1 cellular context compared by ENCODE assay signal in the genomic region with DNA sequence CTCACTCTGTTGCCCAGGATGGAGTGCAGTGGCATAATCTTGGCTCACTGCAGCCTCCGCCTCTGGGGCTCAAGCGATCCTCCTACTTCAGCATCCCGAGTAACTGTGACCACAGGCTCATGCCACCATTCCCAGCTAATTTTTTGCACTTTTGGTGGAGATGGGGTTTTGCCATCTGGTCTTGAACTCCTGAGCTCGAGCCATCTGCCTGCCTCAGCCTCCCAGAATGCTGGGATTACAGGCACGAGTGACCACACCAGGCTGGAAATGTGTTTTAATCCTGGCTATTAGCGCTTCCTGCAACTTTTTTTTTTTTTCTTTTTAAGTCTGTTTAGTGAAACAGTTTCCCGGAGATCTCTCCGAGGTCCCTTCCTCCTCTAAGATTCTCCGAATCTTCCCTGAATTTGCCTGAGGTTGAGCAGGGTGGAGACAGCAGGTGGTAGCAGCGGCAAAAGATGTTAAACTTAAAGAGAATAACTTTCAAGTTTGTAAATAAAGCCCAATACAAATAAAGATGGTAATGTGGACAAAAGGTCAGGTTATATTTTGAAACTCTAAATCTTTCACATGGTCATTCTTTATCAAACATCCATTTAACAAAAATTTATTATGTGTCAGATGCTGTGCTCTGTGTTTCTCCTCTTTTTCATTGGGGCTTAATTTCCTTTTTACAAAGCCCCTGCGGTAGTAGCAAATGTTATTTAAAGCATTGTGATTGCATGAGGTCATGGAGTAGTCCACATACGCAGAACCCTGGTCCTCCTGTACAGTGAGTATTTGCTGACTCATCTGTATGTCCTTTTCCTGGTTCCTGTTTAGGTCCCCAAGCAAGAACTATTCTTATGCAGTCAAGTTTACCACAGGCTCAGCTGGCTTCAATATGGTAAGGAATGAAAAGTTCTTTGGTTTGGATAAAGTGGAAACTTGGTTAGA.
TF ChIP-seq lines count a peak whose summit lies in the region.

No MANE protein-coding gene starts in this region.

TF ChIP-seq in K562, 482 proteins besides CTCF, POLR2A, EP300 and RAD21 (continued from another document and continues in another):
- TF ChIP-seq NCOA4 (IDR thresholded peaks at IDR 0.05; ENCODE audit: partially characterized antibody), result no peak
- peak; percentile 59; the same call in 1 of the 2 replicates for TF ChIP-seq NCOA1 (IDR thresholded peaks at IDR 0.05; ENCODE audit: low read depth)
- TF ChIP-seq JUN (IDR thresholded peaks at IDR 0.05; ENCODE audit: borderline replicate concordance, low read depth, low read length), result peak; percentile 93
- TF ChIP-seq JUN (CRISPR knock-in tag; IDR thresholded peaks at IDR 0.05; ENCODE audit: borderline replicate concordance), result peak; percentile 45; the same call in 1 of the 2 replicates
- TF ChIP-seq, protein P1, sequence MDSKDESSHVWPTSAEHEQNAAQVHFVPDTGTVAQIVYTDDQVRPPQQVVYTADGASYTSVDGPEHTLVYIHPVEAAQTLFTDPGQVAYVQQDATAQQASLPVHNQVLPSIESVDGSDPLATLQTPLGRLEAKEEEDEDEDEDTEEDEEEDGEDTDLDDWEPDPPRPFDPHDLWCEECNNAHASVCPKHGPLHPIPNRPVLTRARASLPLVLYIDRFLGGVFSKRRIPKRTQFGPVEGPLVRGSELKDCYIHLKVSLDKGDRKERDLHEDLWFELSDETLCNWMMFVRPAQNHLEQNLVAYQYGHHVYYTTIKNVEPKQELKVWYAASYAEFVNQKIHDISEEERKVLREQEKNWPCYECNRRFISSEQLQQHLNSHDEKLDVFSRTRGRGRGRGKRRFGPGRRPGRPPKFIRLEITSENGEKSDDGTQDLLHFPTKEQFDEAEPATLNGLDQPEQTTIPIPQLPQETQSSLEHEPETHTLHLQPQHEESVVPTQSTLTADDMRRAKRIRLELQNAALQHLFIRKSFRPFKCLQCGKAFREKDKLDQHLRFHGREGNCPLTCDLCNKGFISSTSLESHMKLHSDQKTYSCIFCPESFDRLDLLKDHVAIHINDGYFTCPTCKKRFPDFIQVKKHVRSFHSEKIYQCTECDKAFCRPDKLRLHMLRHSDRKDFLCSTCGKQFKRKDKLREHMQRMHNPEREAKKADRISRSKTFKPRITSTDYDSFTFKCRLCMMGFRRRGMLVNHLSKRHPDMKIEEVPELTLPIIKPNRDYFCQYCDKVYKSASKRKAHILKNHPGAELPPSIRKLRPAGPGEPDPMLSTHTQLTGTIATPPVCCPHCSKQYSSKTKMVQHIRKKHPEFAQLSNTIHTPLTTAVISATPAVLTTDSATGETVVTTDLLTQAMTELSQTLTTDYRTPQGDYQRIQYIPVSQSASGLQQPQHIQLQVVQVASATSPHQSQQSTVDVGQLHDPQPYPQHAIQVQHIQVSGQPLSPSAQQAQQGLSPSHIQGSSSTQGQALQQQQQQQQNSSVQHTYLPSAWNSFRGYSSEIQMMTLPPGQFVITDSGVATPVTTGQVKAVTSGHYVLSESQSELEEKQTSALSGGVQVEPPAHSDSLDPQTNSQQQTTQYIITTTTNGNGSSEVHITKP (IDR thresholded peaks at IDR 0.05; ENCODE audit: partially characterized antibody), result peak; percentile 64
- peak; percentile 54 for TF ChIP-seq HDAC3 (IDR thresholded peaks at IDR 0.05; ENCODE audit: borderline replicate concordance, partially characterized antibody)
- no peak for TF ChIP-seq L3MBTL2 (IDR thresholded peaks at IDR 0.05)
- peak; percentile 37; the same call in 1 of the 2 replicates for TF ChIP-seq TEAD2 (tag; IDR thresholded peaks at IDR 0.05)
- no peak for TF ChIP-seq NR3C1 (CRISPR knock-in tag; IDR thresholded peaks at IDR 0.05)
- peak; percentile 87; the same call in 1 of the 2 replicates for TF ChIP-seq TRIM28 (IDR thresholded peaks at IDR 0.05)
- TF ChIP-seq WHSC1 (IDR thresholded peaks at IDR 0.05; ENCODE audit: low read length), result no peak
- TF ChIP-seq ARID4B (CRISPR knock-in tag; IDR thresholded peaks at IDR 0.05), result peak; percentile 33; the same call in 1 of the 2 replicates
- TF ChIP-seq NCOA2 (IDR thresholded peaks at IDR 0.05; ENCODE audit: partially characterized antibody in 2 of 2), result peak; percentile 24 to 47
- no peak for TF ChIP-seq BRD9 (IDR thresholded peaks at IDR 0.05; ENCODE audit: low read depth, partially characterized antibody)
- TF ChIP-seq NR2C1 (IDR thresholded peaks at IDR 0.05), result peak; percentile 50
- TF ChIP-seq NR2C1 (tag; IDR thresholded peaks at IDR 0.05), result no peak
- 0 out of 2 replicates have a peak, but pooled peaks have one; percentile 17 for TF ChIP-seq KHSRP (IDR thresholded peaks at IDR 0.05)
- peak; percentile 100 for TF ChIP-seq MAFG (tag; conservative IDR thresholded peaks at IDR 0.05)
- TF ChIP-seq EHMT2 (IDR thresholded peaks at IDR 0.05), result peak; percentile 86; the same call in 1 of the 2 replicates
- peak; percentile 51; the same call in 1 of the 2 replicates for TF ChIP-seq NBN (IDR thresholded peaks at IDR 0.05; ENCODE audit: low read depth)
- TF ChIP-seq NFE2 (IDR thresholded peaks at IDR 0.05; ENCODE audit: low read depth), result peak; percentile 100
- TF ChIP-seq TOE1 (IDR thresholded peaks at IDR 0.05; ENCODE audit: borderline replicate concordance), result no peak
- TF ChIP-seq TOE1 (CRISPR knock-in tag; IDR thresholded peaks at IDR 0.05; ENCODE audit: borderline replicate concordance, low read depth), result no peak
- 0 out of 2 replicates have a peak, but pooled peaks have one; percentile 28 for TF ChIP-seq CXXC5 (CRISPR knock-in tag; IDR thresholded peaks at IDR 0.05)
- peak; percentile 53; the same call in 1 of the 2 replicates for TF ChIP-seq NCOR1 (IDR thresholded peaks at IDR 0.05)
- no peak for TF ChIP-seq PTRF (tag; IDR thresholded peaks at IDR 0.05)
- no peak for TF ChIP-seq MCM5 (IDR thresholded peaks at IDR 0.05; ENCODE audit: low read depth)
- TF ChIP-seq CBFA2T3 (IDR thresholded peaks at IDR 0.05), result 0 out of 2 replicates have a peak, but pooled peaks have one; percentile 2
- TF ChIP-seq MITF (IDR thresholded peaks at IDR 0.05), result no peak
- peak in 1 of 2 experiments; percentile 62; a peak in 2 of 4 replicates for TF ChIP-seq FOXK2 (conservative IDR thresholded peaks at IDR 0.05 in 1 of 2, IDR thresholded peaks at IDR 0.05 in 1 of 2; ENCODE audit: low read depth in 2 of 2)
- peak; percentile 73 for TF ChIP-seq ARID1B (IDR thresholded peaks at IDR 0.05)
- TF ChIP-seq FOXM1 (IDR thresholded peaks at IDR 0.05; ENCODE audit: low read depth), result peak; percentile 7; the same call in 1 of the 2 replicates
- no peak for TF ChIP-seq FOXM1 (CRISPR knock-in tag; IDR thresholded peaks at IDR 0.05; ENCODE audit: low read depth)
- 0 out of 2 replicates have a peak, but pooled peaks have one; percentile 45 for TF ChIP-seq ZKSCAN8 (CRISPR knock-in tag; IDR thresholded peaks at IDR 0.05)
- peak; percentile 95 for TF ChIP-seq NFE2L1 (tag; IDR thresholded peaks at IDR 0.05; ENCODE audit: borderline replicate concordance, low read depth)
- TF ChIP-seq, protein P2, sequence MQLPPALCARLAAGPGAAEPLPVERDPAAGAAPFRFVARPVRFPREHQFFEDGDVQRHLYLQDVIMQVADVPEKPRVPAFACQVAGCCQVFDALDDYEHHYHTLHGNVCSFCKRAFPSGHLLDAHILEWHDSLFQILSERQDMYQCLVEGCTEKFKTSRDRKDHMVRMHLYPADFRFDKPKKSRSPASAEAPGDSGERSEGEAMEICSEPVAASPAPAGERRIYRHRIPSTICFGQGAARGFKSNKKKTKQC (CRISPR knock-in tag; IDR thresholded peaks at IDR 0.05), result no peak
- no peak for TF ChIP-seq ID3 (CRISPR knock-in tag; IDR thresholded peaks at IDR 0.05)
- no peak for TF ChIP-seq ID3 (tag; IDR thresholded peaks at IDR 0.05)
- peak; percentile 53; the same call in 1 of the 2 replicates for TF ChIP-seq CTBP1 (IDR thresholded peaks at IDR 0.05; ENCODE audit: borderline replicate concordance)
- peak; percentile 93 for TF ChIP-seq JUND (IDR thresholded peaks at IDR 0.05; ENCODE audit: borderline replicate concordance, low read depth, low read length)
- TF ChIP-seq JUND (tag; IDR thresholded peaks at IDR 0.05; ENCODE audit: borderline replicate concordance, low read depth, low read length), result peak; percentile 98
- TF ChIP-seq KDM1A (IDR thresholded peaks at IDR 0.05), result peak in 1 of 2 experiments; percentile 38; a peak in 1 of 4 replicates
- TF ChIP-seq, protein P3, sequence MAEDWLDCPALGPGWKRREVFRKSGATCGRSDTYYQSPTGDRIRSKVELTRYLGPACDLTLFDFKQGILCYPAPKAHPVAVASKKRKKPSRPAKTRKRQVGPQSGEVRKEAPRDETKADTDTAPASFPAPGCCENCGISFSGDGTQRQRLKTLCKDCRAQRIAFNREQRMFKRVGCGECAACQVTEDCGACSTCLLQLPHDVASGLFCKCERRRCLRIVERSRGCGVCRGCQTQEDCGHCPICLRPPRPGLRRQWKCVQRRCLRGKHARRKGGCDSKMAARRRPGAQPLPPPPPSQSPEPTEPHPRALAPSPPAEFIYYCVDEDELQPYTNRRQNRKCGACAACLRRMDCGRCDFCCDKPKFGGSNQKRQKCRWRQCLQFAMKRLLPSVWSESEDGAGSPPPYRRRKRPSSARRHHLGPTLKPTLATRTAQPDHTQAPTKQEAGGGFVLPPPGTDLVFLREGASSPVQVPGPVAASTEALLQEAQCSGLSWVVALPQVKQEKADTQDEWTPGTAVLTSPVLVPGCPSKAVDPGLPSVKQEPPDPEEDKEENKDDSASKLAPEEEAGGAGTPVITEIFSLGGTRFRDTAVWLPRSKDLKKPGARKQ (CRISPR knock-in tag; IDR thresholded peaks at IDR 0.05), result peak; percentile 6; the same call in 1 of the 2 replicates
- no peak for TF ChIP-seq ATF1 (CRISPR knock-in tag; IDR thresholded peaks at IDR 0.05)
- TF ChIP-seq ATF1 (tag; IDR thresholded peaks at IDR 0.05), result peak; percentile 73
- no peak for TF ChIP-seq SP1 (CRISPR knock-in tag; IDR thresholded peaks at IDR 0.05)
- TF ChIP-seq, protein P4, sequence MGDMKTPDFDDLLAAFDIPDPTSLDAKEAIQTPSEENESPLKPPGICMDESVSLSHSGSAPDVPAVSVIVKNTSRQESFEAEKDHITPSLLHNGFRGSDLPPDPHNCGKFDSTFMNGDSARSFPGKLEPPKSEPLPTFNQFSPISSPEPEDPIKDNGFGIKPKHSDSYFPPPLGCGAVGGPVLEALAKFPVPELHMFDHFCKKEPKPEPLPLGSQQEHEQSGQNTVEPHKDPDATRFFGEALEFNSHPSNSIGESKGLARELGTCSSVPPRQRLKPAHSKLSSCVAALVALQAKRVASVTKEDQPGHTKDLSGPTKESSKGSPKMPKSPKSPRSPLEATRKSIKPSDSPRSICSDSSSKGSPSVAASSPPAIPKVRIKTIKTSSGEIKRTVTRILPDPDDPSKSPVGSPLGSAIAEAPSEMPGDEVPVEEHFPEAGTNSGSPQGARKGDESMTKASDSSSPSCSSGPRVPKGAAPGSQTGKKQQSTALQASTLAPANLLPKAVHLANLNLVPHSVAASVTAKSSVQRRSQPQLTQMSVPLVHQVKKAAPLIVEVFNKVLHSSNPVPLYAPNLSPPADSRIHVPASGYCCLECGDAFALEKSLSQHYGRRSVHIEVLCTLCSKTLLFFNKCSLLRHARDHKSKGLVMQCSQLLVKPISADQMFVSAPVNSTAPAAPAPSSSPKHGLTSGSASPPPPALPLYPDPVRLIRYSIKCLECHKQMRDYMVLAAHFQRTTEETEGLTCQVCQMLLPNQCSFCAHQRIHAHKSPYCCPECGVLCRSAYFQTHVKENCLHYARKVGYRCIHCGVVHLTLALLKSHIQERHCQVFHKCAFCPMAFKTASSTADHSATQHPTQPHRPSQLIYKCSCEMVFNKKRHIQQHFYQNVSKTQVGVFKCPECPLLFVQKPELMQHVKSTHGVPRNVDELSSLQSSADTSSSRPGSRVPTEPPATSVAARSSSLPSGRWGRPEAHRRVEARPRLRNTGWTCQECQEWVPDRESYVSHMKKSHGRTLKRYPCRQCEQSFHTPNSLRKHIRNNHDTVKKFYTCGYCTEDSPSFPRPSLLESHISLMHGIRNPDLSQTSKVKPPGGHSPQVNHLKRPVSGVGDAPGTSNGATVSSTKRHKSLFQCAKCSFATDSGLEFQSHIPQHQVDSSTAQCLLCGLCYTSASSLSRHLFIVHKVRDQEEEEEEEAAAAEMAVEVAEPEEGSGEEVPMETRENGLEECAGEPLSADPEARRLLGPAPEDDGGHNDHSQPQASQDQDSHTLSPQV (IDR thresholded peaks at IDR 0.05), result peak; percentile 86
